11 cellular contexts compared by ENCODE assay signal in the genomic region with DNA sequence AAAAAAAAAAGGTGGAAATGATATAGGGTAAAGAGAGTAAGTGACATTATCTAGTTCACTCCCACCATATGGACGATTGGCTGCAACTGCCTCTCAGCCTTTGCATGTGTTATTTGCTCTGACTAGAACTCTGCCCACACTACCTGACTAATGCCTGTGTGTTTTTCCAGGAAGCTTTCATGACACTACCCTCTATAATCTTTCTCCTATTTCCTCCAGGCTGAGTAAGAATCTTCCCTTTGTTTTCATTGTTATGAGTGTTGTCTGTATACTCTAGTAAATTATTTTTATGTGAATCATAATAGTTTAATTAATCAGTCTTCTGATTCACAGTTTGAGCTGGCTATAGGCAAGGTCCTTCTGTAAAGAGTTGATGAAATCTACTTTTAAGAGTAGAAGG. TPM values are rescaled to one million over a fixed set of nuclear protein-coding genes. Genes with fewer than 3 reads are reported as not detected.
DNase-seq lines count a peak whose midpoint lies in the region; ATAC-seq, FAIRE-seq and TF ChIP-seq lines count a peak whose summit lies in the region.
"Not testable (repeated sequence)": the region's sequence is repeated elsewhere in the genome, so short reads cannot be mapped to it uniquely, and the experiment has no call there.
"Had no signal": no experiment of that assay in that cellular context is flagged by ENCODE, and none has a peak within 500 bp of the region (broad histone marks: within the 10 kb centered on the region; RNA-seq: fewer than 3 reads in every experiment).

No MANE protein-coding gene starts in this region.

- not testable (repeated sequence) for TF ChIP-seq RAD21 in A549 (conservative IDR thresholded peaks at IDR 0.05 in 1 of 2, IDR thresholded peaks at IDR 0.05 in 1 of 2)

- WGBS in A549 (ENCODE audit: missing lambda C conversion rate): 2% methylated on average over 1 of the region's 1 CpG
- WGBS in hepatocyte (ENCODE audit: low lambda C conversion rate, missing lambda C conversion rate): 47% methylated on average over 1 of the region's 1 CpG

- H3K36me3 Mint-ChIP-seq in activated CD4-positive, alpha-beta T cell treated with anti-CD3 and anti-CD28 coated beads for 36 hours (ENCODE audit: low read depth); astrocyte (ENCODE audit: low read depth, unreplicated experiment): not testable (repeated sequence)

- not testable (repeated sequence) for H3K79me2 ChIP-seq in astrocyte (ENCODE audit: insufficient read depth, low read length); hepatocyte

- DNase-seq in A549 (ENCODE audit: low read depth in 1 of 2, low spot score in 1 of 2) (peak in 1 of 2 experiments; percentile 33), HCEC 1CT (peak; percentile 66), MG63 (peak; percentile 46), astrocyte (ENCODE audit: low read depth) (peak; percentile 55), epithelial cell of prostate (ENCODE audit: low read depth, low spot score) (peak; percentile 73), renal cortical epithelial cell (ENCODE audit: low read depth) (peak; percentile 69)
- DNase-seq in activated CD4-positive, alpha-beta T cell treated with anti-CD3 and anti-CD28 coated beads for 36 hours: peak; percentile 38
- not testable (repeated sequence) for DNase-seq in hepatocyte (ENCODE audit: low spot score)

- H4K20me1 ChIP-seq in astrocyte (ENCODE audit: insufficient read depth, low read length); hepatocyte (ENCODE audit: insufficient read depth, poor library complexity, severe bottlenecking): not testable (repeated sequence)

- not testable (repeated sequence) for H3K9me3 Mint-ChIP-seq in activated CD4-positive, alpha-beta T cell treated with anti-CD3 and anti-CD28 coated beads for 36 hours (ENCODE audit: low read depth); astrocyte (ENCODE audit: unreplicated experiment)

- H3K9me3 ChIP-seq in A549; MG63; astrocyte (ENCODE audit: insufficient read depth, low read depth, low read length); hepatocyte (ENCODE audit: low read depth): not testable (repeated sequence)

- TF ChIP-seq POLR2A in A549 (IDR thresholded peaks at IDR 0.05; ENCODE audit: low read length): not testable (repeated sequence)

- TF ChIP-seq EP300 in A549 (IDR thresholded peaks at IDR 0.05): not testable (repeated sequence)

- H3K9me2 ChIP-seq in hepatocyte (replicated peaks; ENCODE audit: insufficient read depth): not testable (repeated sequence)

- ATAC-seq in A549: peak; percentile 78 to 91
- peak; percentile 94 for ATAC-seq in activated CD4-positive, alpha-beta T cell treated with anti-CD3 and anti-CD28 coated beads for 36 hours

- H3K9ac ChIP-seq in astrocyte (ENCODE audit: low read length): not testable (repeated sequence)

- H3K27me3 ChIP-seq in MG63; astrocyte (ENCODE audit: insufficient read depth, low read length); hepatocyte: not testable (repeated sequence)

- not testable (repeated sequence) for H3K4me3 Mint-ChIP-seq in activated CD4-positive, alpha-beta T cell treated with anti-CD3 and anti-CD28 coated beads for 36 hours; astrocyte (ENCODE audit: unreplicated experiment)

- not testable (repeated sequence) for TF ChIP-seq CTCF in A549 (IDR thresholded peaks at IDR 0.05); astrocyte (IDR thresholded peaks at IDR 0.05; ENCODE audit: insufficient read depth, low read depth, low read length); hepatocyte (IDR thresholded peaks at IDR 0.05; ENCODE audit: poor library complexity)

- FAIRE-seq in A549 (lab: Jason Lieb, UNC): not testable (repeated sequence)
- FAIRE-seq in astrocyte (lab: Jason Lieb, UNC): peak; percentile 76

- not testable (repeated sequence) for H3K27me3 Mint-ChIP-seq in activated CD4-positive, alpha-beta T cell treated with anti-CD3 and anti-CD28 coated beads for 36 hours; astrocyte (ENCODE audit: low read depth, unreplicated experiment)

- POLR2A ChIA-PET in A549 (lab: Yijun Ruan, JAX): not testable (repeated sequence)
- POLR2A ChIA-PET in activated CD4-positive, alpha-beta T cell treated with anti-CD3 and anti-CD28 coated beads for 36 hours (lab: Charles Lee): interaction anchor here (0.6 kb wide), 1 partner anchor 105 kb away, joined by 3 read pairs; no protein-coding TSS in a partner anchor

- H3K27ac Mint-ChIP-seq in activated CD4-positive, alpha-beta T cell treated with anti-CD3 and anti-CD28 coated beads for 36 hours; astrocyte (ENCODE audit: unreplicated experiment): not testable (repeated sequence)

- H2AFZ ChIP-seq in astrocyte (ENCODE audit: low read depth, low read length); hepatocyte: not testable (repeated sequence)

- H3K27ac ChIP-seq in A549 (0 out of 6 replicates have a peak overlapping the region, but pooled peaks of 1 of the 2 experiments have one; percentile 21), epithelial cell of prostate (peak overlapping the region; percentile 89), hepatocyte (peak overlapping the region; percentile 47)
- not testable (repeated sequence) for H3K27ac ChIP-seq in astrocyte (ENCODE audit: low read depth, low read length)

- H3K4me1 ChIP-seq in A549: peaks cover 23% of the 10 kb centered on the region; the same call in 2 of the 3 replicates
- H3K4me1 ChIP-seq in astrocyte (ENCODE audit: insufficient read depth, low read length); hepatocyte (ENCODE audit: insufficient read depth): not testable (repeated sequence)

- H3K36me3 ChIP-seq in MG63; astrocyte (ENCODE audit: insufficient read depth, low read length); hepatocyte (replicated peaks; ENCODE audit: insufficient read depth, low read depth): not testable (repeated sequence)

- intact Hi-C loops in activated CD4-positive, alpha-beta T cell treated with anti-CD3 and anti-CD28 coated beads for 36 hours (cut with DNase I, micrococcal nuclease): not testable (repeated sequence)

- peak overlapping the region; percentile 25; the same call in 1 of the 3 replicates for H3K4me2 ChIP-seq in A549
- not testable (repeated sequence) for H3K4me2 ChIP-seq in astrocyte (ENCODE audit: low read length); hepatocyte

- CTCF ChIA-PET in A549 (lab: Yijun Ruan, JAX): interaction anchor here (0.6 to 2.6 kb wide), 6 partner anchors 15 to 176 kb away, joined by 3 to 9 read pairs (median 4); no protein-coding TSS in a partner anchor
- CTCF ChIA-PET in activated CD4-positive, alpha-beta T cell treated with anti-CD3 and anti-CD28 coated beads for 36 hours (lab: Charles Lee): interaction anchor here (0.6 kb wide), 1 partner anchor 178 kb away, joined by 3 read pairs; no protein-coding TSS in a partner anchor

- not testable (repeated sequence) for H3K4me3 ChIP-seq in A549; MG63; astrocyte (ENCODE audit: insufficient read depth, low read depth, low read length); hepatocyte

- H3K4me1 Mint-ChIP-seq in activated CD4-positive, alpha-beta T cell treated with anti-CD3 and anti-CD28 coated beads for 36 hours; astrocyte (ENCODE audit: low read depth, unreplicated experiment): not testable (repeated sequence)

TF ChIP-seq in A549, 52 proteins besides CTCF, POLR2A, EP300 and RAD21:
- peak; percentile 36; the same call in 1 of the 2 replicates for TF ChIP-seq FOSL2 (IDR thresholded peaks at IDR 0.05)
- TF ChIP-seq FOSL2 (CRISPR knock-in tag; IDR thresholded peaks at IDR 0.05): peak; percentile 62
- 0 out of 2 replicates have a peak, but pooled peaks have one; percentile 32 for TF ChIP-seq JUNB (IDR thresholded peaks at IDR 0.05)

RNA-seq across cellular contexts. Expression of a gene that starts 31.7 kb away (rescaled TPM):
- 2.0 and 3.3 TPM in 2 replicates for polyA plus RNA-seq in A549 (2011; rRNA removed)
- 1.0 and 1.2 TPM in 2 replicates for polyA plus RNA-seq in A549 (2012; cell fraction: cytosol; rRNA removed)
- 0.59 and 1.3 TPM in 2 replicates for polyA plus RNA-seq in A549 (2012; cell fraction: nucleus; rRNA removed)
- 1.9 to 4.3 TPM (median 4.0 TPM) in 3 replicates for polyA plus RNA-seq in A549 (2017; fragmentation: RNase III; extraction: RNeasy Plus Mini Kit Qiagen cat#74134 plus additional on column Dnase treatment)
- polyA minus RNA-seq in A549 (2011; rRNA and poly(A)+ RNA removed): 2.9 and 3.7 TPM in 2 replicates
- total RNA-seq in MG63 (2014; rRNA removed; shearing (Covaris generic); ENCODE audit: low replicate concordance): not detected in 2 replicates
- not detected for total RNA-seq in activated CD4-positive, alpha-beta T cell treated with anti-CD3 and anti-CD28 coated beads for 36 hours
- not detected in 2 replicates for total RNA-seq in astrocyte
- total RNA-seq in hepatocyte: 3.5 TPM in 1 of 2 replicates, not detected in the other
- 1.5 and 1.6 TPM in 2 replicates for polyA plus RNA-seq in hepatocyte
- total RNA-seq in renal cortical epithelial cell: 0.45 and 1.6 TPM in 2 replicates
- total RNA-seq: A673, OCI-LY7, Right ventricle myocardium superior had no signal

RNA-seq across cellular contexts. Expression of a gene that starts 53.3 kb away (rescaled TPM):
- polyA plus RNA-seq in A549 (2011; rRNA removed) (44.9 and 48.1 TPM in 2 replicates), A549 (2017; fragmentation: RNase III; extraction: RNeasy Plus Mini Kit Qiagen cat#74134 plus additional on column Dnase treatment) (37.9 to 41.7 TPM (median 41.2 TPM) in 3 replicates), hepatocyte (36.3 and 39.8 TPM in 2 replicates)
- polyA plus RNA-seq in A549 (2012; cell fraction: cytosol; rRNA removed): 19.9 and 20.4 TPM in 2 replicates
- polyA plus RNA-seq in A549 (2012; cell fraction: nucleus; rRNA removed): 10.2 and 11.6 TPM in 2 replicates
- 34.8 and 36.2 TPM in 2 replicates for polyA minus RNA-seq in A549 (2011; rRNA and poly(A)+ RNA removed)
- total RNA-seq in MG63 (2014; rRNA removed; shearing (Covaris generic); ENCODE audit: low replicate concordance): 15.1 and 16.5 TPM in 2 replicates
- total RNA-seq in activated CD4-positive, alpha-beta T cell treated with anti-CD3 and anti-CD28 coated beads for 36 hours: 10 to 100 TPM; 47.7 to 49.5 TPM
- total RNA-seq in astrocyte (48.7 and 53.5 TPM in 2 replicates), hepatocyte (41.2 and 41.4 TPM in 2 replicates), renal cortical epithelial cell (13.7 and 39.7 TPM in 2 replicates)
